Comparison of ENCODE assay signal across 8 cellular contexts in the genomic region with DNA sequence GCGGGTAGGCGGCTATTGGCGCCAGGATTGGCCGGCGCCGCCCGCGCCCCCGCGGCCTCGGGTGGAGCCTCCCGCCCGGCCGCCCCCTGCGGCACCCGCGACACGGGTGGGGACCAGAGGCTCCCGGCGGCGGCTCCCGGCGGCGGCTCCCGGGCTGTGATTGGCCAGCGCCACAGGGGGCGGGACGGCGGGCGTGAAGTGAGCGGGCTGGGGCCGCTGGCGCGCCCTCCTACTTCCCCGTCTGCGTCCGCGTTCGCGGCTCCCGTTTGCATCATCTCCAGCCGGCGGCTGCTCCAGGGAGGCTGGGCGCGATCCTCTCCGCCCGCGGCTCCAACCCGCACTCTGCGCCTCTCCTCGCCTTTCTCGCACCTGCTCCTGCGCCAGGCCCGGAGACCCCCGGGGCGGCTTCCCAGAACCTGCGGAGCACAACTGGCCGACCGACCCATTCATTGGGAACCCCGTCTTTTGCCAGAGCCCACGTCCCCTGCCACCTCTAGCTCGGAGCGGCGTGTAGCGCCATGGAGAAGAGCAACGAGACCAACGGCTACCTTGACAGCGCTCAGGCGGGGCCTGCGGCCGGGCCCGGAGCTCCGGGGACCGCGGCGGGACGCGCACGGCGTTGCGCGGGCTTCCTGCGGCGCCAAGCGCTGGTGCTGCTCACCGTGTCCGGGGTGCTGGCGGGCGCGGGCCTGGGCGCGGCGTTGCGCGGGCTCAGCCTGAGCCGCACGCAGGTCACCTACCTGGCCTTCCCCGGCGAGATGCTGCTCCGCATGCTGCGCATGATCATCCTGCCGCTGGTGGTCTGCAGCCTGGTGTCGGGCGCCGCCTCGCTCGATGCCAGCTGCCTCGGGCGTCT. TPM values are rescaled to one million over a fixed set of nuclear protein-coding genes. Genes with fewer than 3 reads are reported as not detected.
DNase-seq lines count a peak whose midpoint lies in the region; ATAC-seq and TF ChIP-seq lines count a peak whose summit lies in the region.

Gene SLC1A4, plus strand, starts transcription at position 274 of the 856 bp plus-strand sequence. Its CDS starts 245 bp downstream, at position 519.

- peak within 1 kb of the TSS; percentile 55 for H3K27ac Mint-ChIP-seq in activated naive CD8-positive, alpha-beta T cell

- peak within 1 kb of the TSS; percentile 98 for H3K4me3 ChIP-seq in GM08714 (ENCODE audit: low read length)
- peak within 1 kb of the TSS; percentile 83 for H3K4me3 ChIP-seq in parathyroid adenoma (ENCODE audit: low read depth, low read length)
- peak within 1 kb of the TSS; percentile 56 to 82 (median 75) for H3K4me3 ChIP-seq in tibial nerve

- peak; percentile 59 for DNase-seq in NCI-H1048 (lab: John Stamatoyannopoulos, UW)
- DNase-seq in SKM-1 treated with dmso at 0.1 percent for 144 hours (lab: John Stamatoyannopoulos, UW; ENCODE audit: unreplicated experiment): peak; percentile 86
- DNase-seq in Right ventricle myocardium inferior (ENCODE audit: missing footprints): peak; percentile 94
- peak; percentile 81 to 92 for DNase-seq in tibial nerve (ENCODE audit: low spot score in 2 of 2)

- H3K4me3 Mint-ChIP-seq in activated naive CD8-positive, alpha-beta T cell: peak within 1 kb of the TSS; percentile 86

- H3K36me3 ChIP-seq in parathyroid adenoma (ENCODE audit: control insufficient read depth, insufficient read depth, low read length): no peaks in the 10 kb centered on the region
- no peaks in the 10 kb centered on the region for H3K36me3 ChIP-seq in tibial nerve

- H3K9me3 ChIP-seq in parathyroid adenoma (ENCODE audit: control insufficient read depth, low read length) (no peaks in the 10 kb centered on the region), tibial nerve (no peaks in the 10 kb centered on the region)

- peak within 1 kb of the TSS; percentile 85 for H3K9ac ChIP-seq in parathyroid adenoma

- H3K27me3 Mint-ChIP-seq in activated naive CD8-positive, alpha-beta T cell: peaks cover 5% of the 10 kb centered on the region

- ATAC-seq in HG02571 (IDR thresholded peaks at IDR 0.05; ENCODE audit: unreplicated experiment) (peak; percentile 66), Right ventricle myocardium inferior (peak; percentile 95)

- 0 to 1% methylated on average over 24 to 47 of the region's 109 CpGs for WGBS in tibial nerve, 2 donors

- H3K27ac ChIP-seq in parathyroid adenoma (peak within 1 kb of the TSS; percentile 70), tibial nerve (peak within 1 kb of the TSS; percentile 90 to 98 (median 98))

- H3K27me3 ChIP-seq in parathyroid adenoma (ENCODE audit: control insufficient read depth, insufficient read depth, low read length) (no peaks in the 10 kb centered on the region), tibial nerve (no peaks in the 10 kb centered on the region)

- intact Hi-C loops in Right ventricle myocardium inferior (cut with DNase I): loop anchor here (1.0 to 5.0 kb wide), 2 partner anchors 51 to 72 kb away; no protein-coding TSS in a partner anchor

- no peak for TF ChIP-seq CTCF in parathyroid adenoma (IDR thresholded peaks at IDR 0.05)
- no peak for TF ChIP-seq CTCF in tibial nerve (IDR thresholded peaks at IDR 0.05)

- H3K4me1 ChIP-seq in parathyroid adenoma (no peaks in the 10 kb centered on the region), tibial nerve (peaks cover 0 to 45% (median 0%) of the 10 kb centered on the region in 4 donors)

- H3K9me3 Mint-ChIP-seq in activated naive CD8-positive, alpha-beta T cell (ENCODE audit: low read depth): no peaks in the 10 kb centered on the region

- peaks cover 3% of the 10 kb centered on the region for H3K79me2 ChIP-seq in parathyroid adenoma

- H2AFZ ChIP-seq in parathyroid adenoma: peak within 1 kb of the TSS; percentile 98

- peaks cover 4% of the 10 kb centered on the region for H3K36me3 Mint-ChIP-seq in activated naive CD8-positive, alpha-beta T cell

- H3K4me2 ChIP-seq in parathyroid adenoma (ENCODE audit: low read length): peak within 1 kb of the TSS; percentile 94

- peaks cover 16% of the 10 kb centered on the region for H3K4me1 Mint-ChIP-seq in activated naive CD8-positive, alpha-beta T cell (ENCODE audit: low read depth)

- TF ChIP-seq POLR2A in tibial nerve (IDR thresholded peaks at IDR 0.05): peak; percentile 38 to 61

- TF ChIP-seq EP300 in tibial nerve (IDR thresholded peaks at IDR 0.05): peak in 1 of 2 donors; percentile 88

RNA-seq across cellular contexts. Expression of gene SLC1A4, which starts in this region (rescaled TPM):
- total RNA-seq in Right ventricle myocardium inferior: 6.5 TPM
- total RNA-seq in tibial nerve: 10 to 100 TPM in 3 of 4 donors, 1 to 10 TPM in 1; 7.2 to 14.4 (median 12.2) TPM

Comparison
In these comparisons a context has a peak if more than half of its experiments do, and no peak if none do; other contexts are left out.
1. Peak in every context shown above with its lines: DNase-seq, ATAC-seq, H3K4me3 ChIP-seq and H3K27ac ChIP-seq.